ENCODE assay signal across 18 cellular contexts in the genomic region with DNA sequence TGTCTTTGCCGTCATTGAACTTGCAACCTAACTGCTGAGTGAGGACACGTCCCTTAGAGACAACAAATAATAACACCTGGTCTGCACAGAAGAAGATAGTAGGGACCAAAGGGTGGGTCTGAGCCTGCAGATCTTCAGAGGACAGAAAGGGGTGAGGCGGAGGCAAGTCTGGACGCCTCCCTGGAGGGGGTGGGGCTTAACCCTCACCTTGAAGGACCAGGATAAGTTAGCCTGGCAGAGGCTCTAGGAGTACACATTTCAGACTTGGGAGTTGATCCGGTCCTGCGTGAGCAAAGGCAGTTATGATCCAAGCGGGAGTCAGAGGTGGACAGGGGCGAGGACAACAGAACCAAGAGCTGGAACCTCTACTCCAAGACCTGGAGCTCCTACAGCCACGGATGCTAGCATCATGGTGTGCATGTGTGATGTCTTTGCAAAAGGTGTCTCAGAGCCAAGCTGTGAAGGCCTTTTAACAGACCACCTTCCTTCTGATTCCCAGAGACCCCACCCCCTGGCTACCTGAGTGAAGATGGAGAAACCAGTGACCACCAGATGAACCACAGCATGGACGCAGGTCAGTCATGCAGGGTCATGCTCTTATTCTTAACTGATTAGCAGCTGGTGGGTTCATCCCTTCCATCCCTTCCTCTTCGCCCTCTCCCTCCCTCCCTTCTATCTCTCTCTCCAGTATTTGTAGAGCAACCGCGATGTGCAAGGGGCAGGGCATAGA.
DNase-seq lines count a peak whose midpoint lies in the region; ATAC-seq, FAIRE-seq and TF ChIP-seq lines count a peak whose summit lies in the region.
"Had no signal": no experiment of that assay in that cellular context is flagged by ENCODE, and none has a peak within 500 bp of the region (broad histone marks: within the 10 kb centered on the region; RNA-seq: fewer than 3 reads in every experiment).

No MANE protein-coding gene starts in this region.

- no peak for TF ChIP-seq POLR2A in vagina (IDR thresholded peaks at IDR 0.05)

- FAIRE-seq in GM19239 (lab: Jason Lieb, UNC): no peak

- H3K4me3 ChIP-seq in left ventricle myocardium inferior (no peak overlapping the region), brain microvascular endothelial cell (ENCODE audit: low read depth, low read length) (no peak overlapping the region), mesodermal cell (ENCODE audit: extremely low read depth, insufficient read depth, low read length, poor library complexity, severe bottlenecking) (no peak overlapping the region), vagina (peak overlapping the region in 1 of 2 donors; percentile 25)
- H3K4me3 ChIP-seq: prostate gland had no signal

- H3K27ac ChIP-seq in left ventricle myocardium inferior (replicated peaks) (peak overlapping the region; percentile 71), brain microvascular endothelial cell (peak overlapping the region; percentile 89), mesodermal cell (ENCODE audit: low read depth, low read length, severe bottlenecking) (peak overlapping the region; percentile 72), vagina (peak overlapping the region; percentile 25)

- no peaks in the 10 kb centered on the region for H3K9me3 ChIP-seq in left ventricle myocardium inferior (replicated peaks)
- H3K9me3 ChIP-seq in mesodermal cell (ENCODE audit: control insufficient read depth, low read length): no peaks in the 10 kb centered on the region
- no peaks in the 10 kb centered on the region for H3K9me3 ChIP-seq in vagina
- H3K9me3 ChIP-seq: prostate gland had no signal

- intact Hi-C loops in left ventricle myocardium inferior (cut with micrococcal nuclease) (no loop called here), Right ventricle myocardium superior (cut with DNase I) (no loop called here), vagina (cut with DNase I) (no loop called here), sciatic nerve (cut with DNase I) (no loop called here)

- WGBS in mesodermal cell (ENCODE audit: insufficient coverage in 2 of 2), 2 experiments: 82 to 85% methylated on average over 10 to 11 of the region's 13 CpGs

- DNase-seq in left ventricle myocardium inferior: no peak
- DNase-seq in Right ventricle myocardium superior: no peak
- no peak for DNase-seq in brain microvascular endothelial cell
- no peak for DNase-seq in vagina (ENCODE audit: extremely low spot score in 2 of 2)
- DNase-seq in AG08396 (ENCODE audit: low spot score): no peak
- no peak for DNase-seq in sciatic nerve (ENCODE audit: low spot score)
- no peak for DNase-seq in GM19239 (ENCODE audit: insufficient read length, low spot score)
- DNase-seq: activated CD8-positive, alpha-beta memory T cell treated with anti-CD3 and anti-CD28 coated beads for 24 hours; activated naive CD4-positive, alpha-beta T cell treated with anti-CD3 and anti-CD28 coated beads, Interleukin-2, amount 50 U/mL, for 16 hours; AML-193; cerebellar nuclear complex; NCI-H1092 treated with DMSO at 0.1 percent for 48 hours; NCI-H2171 treated with DMSO at 0.1 percent for 48 hours; SHP77 treated with DMSO at 0.1 percent for 48 hours; T1000; trophoblast cell had no signal

- H3K4me1 ChIP-seq in left ventricle myocardium inferior (peaks cover 72% of the 10 kb centered on the region), mesodermal cell (ENCODE audit: control insufficient read depth, insufficient read depth, low read length, poor library complexity, severe bottlenecking) (peaks cover 30% of the 10 kb centered on the region), vagina (peaks cover 70% of the 10 kb centered on the region)
- H3K4me1 ChIP-seq: prostate gland had no signal

- TF ChIP-seq CTCF in left ventricle myocardium inferior (IDR thresholded peaks at IDR 0.05; ENCODE audit: borderline replicate concordance): no peak
- TF ChIP-seq CTCF in brain microvascular endothelial cell (IDR thresholded peaks at IDR 0.05; ENCODE audit: low read depth, low read length, missing control alignments): no peak
- no peak for TF ChIP-seq CTCF in vagina (IDR thresholded peaks at IDR 0.05)

- H3K36me3 ChIP-seq in left ventricle myocardium inferior: peaks cover 43% of the 10 kb centered on the region
- H3K36me3 ChIP-seq in brain microvascular endothelial cell (replicated peaks): peaks cover 72% of the 10 kb centered on the region
- peaks cover 53% of the 10 kb centered on the region for H3K36me3 ChIP-seq in mesodermal cell (ENCODE audit: control insufficient read depth, insufficient read depth, low read length)
- H3K36me3 ChIP-seq in vagina: peaks cover 0 to 29% of the 10 kb centered on the region in 2 donors

- H3K27me3 ChIP-seq in left ventricle myocardium inferior (ENCODE audit: low read depth) (no peaks in the 10 kb centered on the region), brain microvascular endothelial cell (replicated peaks) (no peaks in the 10 kb centered on the region), vagina (no peaks in the 10 kb centered on the region)

- in situ Hi-C loops in brain microvascular endothelial cell (cut with HindIII; ENCODE audit: low pct_ligation_motif_present, low sequenced_read_pairs): no loop called here

- ATAC-seq in Right ventricle myocardium superior (ENCODE audit: poor library complexity): no peak
- no peak for ATAC-seq in sciatic nerve

Comparison
In these comparisons a context has a peak if more than half of its experiments do, and no peak if none do; other contexts are left out.
1. H3K27ac ChIP-seq: peak in every context shown above with its lines; median percentile 89 in brain microvascular endothelial cell; 72 in mesodermal cell; 71 in left ventricle myocardium inferior; 25 in vagina.